Comparison of ENCODE assay signal across 8 cellular contexts in genomic region chr10:102645388-102645740, GRCh38. TPM values are rescaled to one million over a fixed set of nuclear protein-coding genes. Genes with fewer than 3 reads are reported as not detected.
DNase-seq lines count a peak whose midpoint lies in the region; ATAC-seq and TF ChIP-seq lines count a peak whose summit lies in the region.

No MANE protein-coding gene starts in this region.

- H3K36me3 ChIP-seq in KOPT-K1 (ENCODE audit: insufficient read depth, low read length): peaks cover 7% of the 10 kb centered on the region; the same call in 1 of the 2 replicates

- intact Hi-C loops in Calu3 (cut with micrococcal nuclease; ENCODE audit: unreplicated experiment) (loop anchor here (10.0 kb wide), 1 partner anchor 141 kb away; the partner anchor contains the start of genes ACTR1A and SUFU), left colon (cut with DNase I, micrococcal nuclease) (no loop called here)

- H3K27me3 Mint-ChIP-seq in Calu3 (ENCODE audit: unreplicated experiment): no peaks in the 10 kb centered on the region
- no peaks in the 10 kb centered on the region for H3K27me3 Mint-ChIP-seq in chondrocyte (ENCODE audit: low read depth)
- H3K27me3 Mint-ChIP-seq in stimulated activated naive B cell treated with anti-CD40 and anti-IgM and Interleukin-4, amounts not matched to agents 10 μg/mL and 1 μg/mL and 100 μg/mL, for 72 hours: no peaks in the 10 kb centered on the region

- BruUV-seq in Calu3 (replicated peaks; lab: Mats Ljungman, UMichigan): TSS peak; percentile 50

- H3K4me1 Mint-ChIP-seq in Calu3 (ENCODE audit: low read depth, unreplicated experiment): peaks cover 29% of the 10 kb centered on the region
- H3K4me1 Mint-ChIP-seq in chondrocyte (ENCODE audit: low read depth): peaks cover 51% of the 10 kb centered on the region
- H3K4me1 Mint-ChIP-seq in stimulated activated naive B cell treated with anti-CD40 and anti-IgM and Interleukin-4, amounts not matched to agents 10 μg/mL and 1 μg/mL and 100 μg/mL, for 72 hours: peaks cover 44 to 58% of the 10 kb centered on the region in 2 donors

- H3K27ac ChIP-seq in KOPT-K1 (ENCODE audit: low read depth, low read length, poor library complexity, severe bottlenecking): peak overlapping the region; percentile 92

- CTCF ChIA-PET in Calu3 (lab: Charles Lee): interaction anchor here (0.6 to 1.6 kb wide), 6 partner anchors 16 to 335 kb away, joined by 3 to 7 read pairs (median 4); partner anchors contain the start of gene ACTR1A

- H3K27ac Mint-ChIP-seq in Calu3 (ENCODE audit: unreplicated experiment) (peak overlapping the region; percentile 96), chondrocyte (ENCODE audit: unreplicated experiment) (peak overlapping the region; percentile 99)
- H3K27ac Mint-ChIP-seq in stimulated activated naive B cell treated with anti-CD40 and anti-IgM and Interleukin-4, amounts not matched to agents 10 μg/mL and 1 μg/mL and 100 μg/mL, for 72 hours: peak overlapping the region; percentile 97

- H3K4me3 Mint-ChIP-seq in Calu3 (ENCODE audit: low read depth, unreplicated experiment): peak overlapping the region; percentile 90
- H3K4me3 Mint-ChIP-seq in chondrocyte (ENCODE audit: unreplicated experiment): peak overlapping the region; percentile 96
- peak overlapping the region; percentile 89 to 95 for H3K4me3 Mint-ChIP-seq in stimulated activated naive B cell treated with anti-CD40 and anti-IgM and Interleukin-4, amounts not matched to agents 10 μg/mL and 1 μg/mL and 100 μg/mL, for 72 hours

- TF ChIP-seq CTCF in Calu3 (IDR thresholded peaks at IDR 0.05; ENCODE audit: unreplicated experiment) (no peak), chondrocyte (IDR thresholded peaks at IDR 0.05) (no peak)

- ATAC-seq in left colon (peak; percentile 27), HG03520 (IDR thresholded peaks at IDR 0.05; ENCODE audit: unreplicated experiment) (no peak), HG02642 (IDR thresholded peaks at IDR 0.05; ENCODE audit: poor library complexity, unreplicated experiment) (no peak)
- peak; percentile 3 for ATAC-seq in stimulated activated naive B cell treated with anti-CD40 and anti-IgM and Interleukin-4, amounts not matched to agents 10 μg/mL and 1 μg/mL and 100 μg/mL, for 72 hours (replicated peaks)

- H3K9me3 ChIP-seq in KOPT-K1 (ENCODE audit: insufficient read depth, low read length, poor library complexity, severe bottlenecking): no peaks in the 10 kb centered on the region

- DNase-seq in Calu3: peak; percentile 48
- peak in 3 of 5 experiments; percentile 32 to 69 (median 33) for DNase-seq in T-helper 2 cell
- DNase-seq in chondrocyte (ENCODE audit: low spot score): no peak
- peak; percentile 80 to 85 for DNase-seq in left colon
- no peak for DNase-seq in stimulated activated naive B cell treated with anti-CD40 and anti-IgM and Interleukin-4, amounts not matched to agents 10 μg/mL and 1 μg/mL and 100 μg/mL, for 72 hours

- H3K36me3 Mint-ChIP-seq in Calu3 (ENCODE audit: insufficient read depth, unreplicated experiment) (peaks cover 49% of the 10 kb centered on the region), chondrocyte (ENCODE audit: low read depth) (peaks cover 2% of the 10 kb centered on the region)
- H3K36me3 Mint-ChIP-seq in stimulated activated naive B cell treated with anti-CD40 and anti-IgM and Interleukin-4, amounts not matched to agents 10 μg/mL and 1 μg/mL and 100 μg/mL, for 72 hours: peaks cover 17 to 28% of the 10 kb centered on the region in 2 donors

- no peaks in the 10 kb centered on the region for H3K9me3 Mint-ChIP-seq in Calu3 (ENCODE audit: low read depth, unreplicated experiment)
- no peaks in the 10 kb centered on the region for H3K9me3 Mint-ChIP-seq in chondrocyte (ENCODE audit: low read depth)
- H3K9me3 Mint-ChIP-seq in stimulated activated naive B cell treated with anti-CD40 and anti-IgM and Interleukin-4, amounts not matched to agents 10 μg/mL and 1 μg/mL and 100 μg/mL, for 72 hours: peaks cover 0 to 3% of the 10 kb centered on the region in 2 donors

RNA-seq across cellular contexts. Expression of gene TRIM8, which starts 1.1 kb away (rescaled TPM):
- total RNA-seq in Calu3 (2022) (52.1 and 66.3 TPM in 2 replicates), chondrocyte (40.3 to 74.4 TPM (median 66.8 TPM) in 3 replicates), left colon (10 to 100 TPM; 58.4 to 64.0 TPM)

Comparison
In these comparisons a context has a peak if more than half of its experiments do, and no peak if none do; other contexts are left out.
1. DNase-seq: peak in Calu3 (single experiment), T-helper 2 cell (3 of 5) and left colon (2 of 2); none in chondrocyte (single experiment) and stimulated activated naive B cell treated with anti-CD40 and anti-IgM and Interleukin-4, amounts not matched to agents 10 μg/mL and 1 μg/mL and 100 μg/mL, for 72 hours (single experiment).
2. ATAC-seq: peak in left colon (single experiment) and stimulated activated naive B cell treated with anti-CD40 and anti-IgM and Interleukin-4, amounts not matched to agents 10 μg/mL and 1 μg/mL and 100 μg/mL, for 72 hours (2 of 2); none in HG03520 (single experiment) and HG02642 (single experiment).
3. Peak in every context shown above with its lines, with median percentiles within 50 percentile points of each other: H3K27ac Mint-ChIP-seq and H3K4me3 Mint-ChIP-seq.